ENCODE assay signal across 8 cellular contexts in the genomic region with DNA sequence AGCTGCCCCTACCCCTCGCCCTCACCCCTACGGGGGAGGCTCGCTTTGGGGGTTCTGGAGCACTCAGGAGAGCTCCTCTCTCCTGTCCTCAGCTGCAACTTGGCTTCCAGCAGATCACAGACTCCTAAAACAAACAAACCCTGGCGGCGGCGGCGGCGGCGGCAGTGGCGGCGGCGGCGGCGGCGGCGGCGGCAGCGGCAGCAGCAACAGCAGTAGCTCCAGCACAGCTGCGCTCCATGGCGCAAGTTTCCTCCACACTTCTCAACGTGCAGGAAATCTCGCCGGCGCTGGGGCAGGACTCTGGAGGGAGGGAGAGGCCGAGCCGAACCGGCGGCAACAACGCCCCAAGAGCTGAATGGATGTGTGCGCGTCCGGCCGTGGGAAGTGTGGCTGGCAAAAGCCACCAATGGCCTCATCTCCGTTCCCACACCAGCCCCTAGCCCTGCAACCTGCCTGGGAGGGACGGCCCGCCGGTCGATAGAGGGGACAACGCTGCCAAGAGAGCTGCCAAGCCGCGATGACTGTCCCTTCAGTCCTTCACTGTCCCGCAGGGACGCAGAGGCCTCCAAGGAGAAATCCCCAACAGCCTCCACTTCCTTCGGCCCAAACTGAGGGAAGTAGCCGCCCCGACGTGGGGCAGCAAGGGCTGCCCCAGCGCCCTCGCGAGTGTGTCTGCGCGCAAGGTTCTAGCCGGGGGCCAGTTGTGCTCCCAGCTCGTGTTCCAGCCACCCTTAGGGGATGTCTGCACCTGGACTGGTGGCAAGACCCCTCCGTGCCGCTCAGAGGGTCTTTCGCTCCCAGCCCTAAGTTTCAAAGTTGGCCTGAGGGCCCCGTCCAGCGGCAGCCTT. TPM values are rescaled to one million over a fixed set of nuclear protein-coding genes. Genes with fewer than 3 reads are reported as not detected.
DNase-seq lines count a peak whose midpoint lies in the region; ATAC-seq and TF ChIP-seq lines count a peak whose summit lies in the region.

No MANE protein-coding gene starts in this region.

- H3K9me2 ChIP-seq in PC-9 (ENCODE audit: insufficient read depth) = no peaks in the 10 kb centered on the region

- H3K27ac ChIP-seq in CD8-positive, alpha-beta T cell (ENCODE audit: low read depth, low read length) = no peak overlapping the region
- H3K27ac ChIP-seq in PC-9 = no peak overlapping the region
- peak overlapping the region; percentile 79 for H3K27ac ChIP-seq in neutrophil

- POLR2A ChIA-PET in CD8-positive, alpha-beta T cell (lab: Charles Lee) = no interaction called here
- POLR2A ChIA-PET in PC-9 (lab: Charles Lee; ENCODE audit: unreplicated experiment) = interaction anchor here (0.6 kb wide), 1 partner anchor 743 kb away, joined by 3 read pairs; no protein-coding TSS in a partner anchor

- H2AFZ ChIP-seq in PC-9 = peak overlapping the region; percentile 74; the same call in 1 of the 2 replicates

- H3K79me2 ChIP-seq in PC-9 (ENCODE audit: low read depth) = no peaks in the 10 kb centered on the region

- H3K9me3 Mint-ChIP-seq in CD8-positive, alpha-beta T cell = no peaks in the 10 kb centered on the region

- DNase-seq in CD8-positive, alpha-beta T cell = no peak
- DNase-seq in PC-9 (no peak), foreskin fibroblast (peak in 1 of 2 donors; percentile 48), SIG-M5 treated with dmso at 0.1 percent for 504 hours (lab: John Stamatoyannopoulos, UW; ENCODE audit: unreplicated experiment) (no peak), activated gamma-delta T cell (lab: John Stamatoyannopoulos, UW) (no peak), HUDEP-2 (lab: John Stamatoyannopoulos, UW; ENCODE audit: unreplicated experiment in 76 of 76) (no peak), SK-N-DZ (ENCODE audit: low spot score) (no peak)

- no peaks in the 10 kb centered on the region for H3K27me3 ChIP-seq in CD8-positive, alpha-beta T cell (ENCODE audit: insufficient read depth, low read length)
- H3K27me3 ChIP-seq in PC-9 (ENCODE audit: insufficient read depth, low read depth) = no peaks in the 10 kb centered on the region
- H3K27me3 ChIP-seq in neutrophil = no peaks in the 10 kb centered on the region

- no peaks in the 10 kb centered on the region for H3K4me1 Mint-ChIP-seq in CD8-positive, alpha-beta T cell (ENCODE audit: low read depth)

- H3K4me3 Mint-ChIP-seq in CD8-positive, alpha-beta T cell = peak overlapping the region; percentile 22

- H4K20me1 ChIP-seq in PC-9 (ENCODE audit: insufficient read depth) = no peaks in the 10 kb centered on the region

- no peak for ATAC-seq in CD8-positive, alpha-beta T cell

- TF ChIP-seq CTCF in CD8-positive, alpha-beta T cell (IDR thresholded peaks at IDR 0.05) = no peak
- TF ChIP-seq CTCF in PC-9 (conservative IDR thresholded peaks at IDR 0.05) (no peak), foreskin fibroblast (IDR thresholded peaks at IDR 0.05; ENCODE audit: low read depth, low read length) (no peak), neutrophil (IDR thresholded peaks at IDR 0.05) (no peak)

- intact Hi-C loops in CD8-positive, alpha-beta T cell (cut with DNase I, micrococcal nuclease) = no loop called here
- intact Hi-C loops in PC-9 (cut with micrococcal nuclease; ENCODE audit: unreplicated experiment) = loop anchor here (10.0 kb wide), 1 partner anchor 118 kb away; no protein-coding TSS in a partner anchor

- no peaks in the 10 kb centered on the region for H3K36me3 ChIP-seq in CD8-positive, alpha-beta T cell (ENCODE audit: insufficient read depth, low read length)
- H3K36me3 ChIP-seq in PC-9 (ENCODE audit: low read depth) (no peaks in the 10 kb centered on the region), neutrophil (no peaks in the 10 kb centered on the region)

- CTCF ChIA-PET in CD8-positive, alpha-beta T cell (lab: Charles Lee) = no interaction called here
- CTCF ChIA-PET in PC-9 (lab: Charles Lee) = no interaction called here

- no TSS peak for BruUV-seq in PC-9 (replicated peaks; lab: Mats Ljungman, UMichigan)

- no peaks in the 10 kb centered on the region for H3F3A ChIP-seq in PC-9 (ENCODE audit: insufficient read depth, low read depth)

- no peaks in the 10 kb centered on the region for H3K36me3 Mint-ChIP-seq in CD8-positive, alpha-beta T cell

- peak overlapping the region; percentile 66 for H3K4me2 ChIP-seq in PC-9

- H3K4me3 ChIP-seq in CD8-positive, alpha-beta T cell (ENCODE audit: low read depth, low read length) = no peak overlapping the region
- H3K4me3 ChIP-seq in PC-9 (peak overlapping the region; percentile 46; the same call in 1 of the 2 replicates), foreskin fibroblast (ENCODE audit: low read depth in 1 of 2, low read length in 2 of 2) (peak overlapping the region; percentile 43 to 53), neutrophil (ENCODE audit: low read depth in 1 of 2, low read length in 1 of 2) (peak overlapping the region; percentile 60 to 66)

- no peaks in the 10 kb centered on the region for H3K4me1 ChIP-seq in CD8-positive, alpha-beta T cell (ENCODE audit: insufficient read depth, low read length)
- no peaks in the 10 kb centered on the region for H3K4me1 ChIP-seq in PC-9 (replicated peaks; ENCODE audit: insufficient read depth)
- H3K4me1 ChIP-seq in neutrophil (ENCODE audit: control insufficient read depth in 1 of 2, insufficient read depth in 1 of 2, low read depth in 1 of 2, low read length in 1 of 2) = peaks cover 33 to 59% of the 10 kb centered on the region in 2 experiments

- H3K27me3 Mint-ChIP-seq in CD8-positive, alpha-beta T cell (ENCODE audit: low read depth) = peaks cover 33% of the 10 kb centered on the region

- no peak overlapping the region for H3K27ac Mint-ChIP-seq in CD8-positive, alpha-beta T cell

- H3K9me3 ChIP-seq in CD8-positive, alpha-beta T cell (ENCODE audit: low read length) = no peaks in the 10 kb centered on the region
- H3K9me3 ChIP-seq in PC-9 (ENCODE audit: insufficient read depth, low read depth) = no peaks in the 10 kb centered on the region
- H3K9me3 ChIP-seq in neutrophil = no peaks in the 10 kb centered on the region

RNA-seq across cellular contexts. Expression of gene SHROOM4, which starts 0.8 kb away (rescaled TPM):
- total RNA-seq in CD8-positive, alpha-beta T cell = not detected
- 0.85 and 1.1 TPM in 2 replicates for total RNA-seq in PC-9 (2021)
- polyA plus RNA-seq in SK-N-DZ (2014; cell fraction: cytosol; rRNA removed) = not detected in 2 replicates
- not detected in 2 replicates for polyA plus RNA-seq in SK-N-DZ (2014; cell fraction: nucleus; rRNA removed)
